1 cellular context compared by ENCODE assay signal in genomic region chr9:88387733-88388202, GRCh38.
TF ChIP-seq lines count a peak whose summit lies in the region.

No MANE protein-coding gene starts in this region.

TF ChIP-seq in H1, 55 proteins besides CTCF, POLR2A, EP300 and RAD21 (continued from another document):
- TF ChIP-seq, protein P1, sequence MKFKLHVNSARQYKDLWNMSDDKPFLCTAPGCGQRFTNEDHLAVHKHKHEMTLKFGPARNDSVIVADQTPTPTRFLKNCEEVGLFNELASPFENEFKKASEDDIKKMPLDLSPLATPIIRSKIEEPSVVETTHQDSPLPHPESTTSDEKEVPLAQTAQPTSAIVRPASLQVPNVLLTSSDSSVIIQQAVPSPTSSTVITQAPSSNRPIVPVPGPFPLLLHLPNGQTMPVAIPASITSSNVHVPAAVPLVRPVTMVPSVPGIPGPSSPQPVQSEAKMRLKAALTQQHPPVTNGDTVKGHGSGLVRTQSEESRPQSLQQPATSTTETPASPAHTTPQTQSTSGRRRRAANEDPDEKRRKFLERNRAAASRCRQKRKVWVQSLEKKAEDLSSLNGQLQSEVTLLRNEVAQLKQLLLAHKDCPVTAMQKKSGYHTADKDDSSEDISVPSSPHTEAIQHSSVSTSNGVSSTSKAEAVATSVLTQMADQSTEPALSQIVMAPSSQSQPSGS (IDR thresholded peaks at IDR 0.05; ENCODE audit: low read length): peak; percentile 41; the same call in 1 of the 2 replicates
- peak; percentile 75; the same call in 1 of the 2 replicates for TF ChIP-seq TCF12 (IDR thresholded peaks at IDR 0.05; ENCODE audit: low read depth, low read length)
- TF ChIP-seq CREB1 (IDR thresholded peaks at IDR 0.05): 0 out of 2 replicates have a peak, but pooled peaks have one; percentile 11
TF ChIP-seq in H1: peak in this region for 10.
